ENCODE assay signal across 8 cellular contexts in the genomic region with DNA sequence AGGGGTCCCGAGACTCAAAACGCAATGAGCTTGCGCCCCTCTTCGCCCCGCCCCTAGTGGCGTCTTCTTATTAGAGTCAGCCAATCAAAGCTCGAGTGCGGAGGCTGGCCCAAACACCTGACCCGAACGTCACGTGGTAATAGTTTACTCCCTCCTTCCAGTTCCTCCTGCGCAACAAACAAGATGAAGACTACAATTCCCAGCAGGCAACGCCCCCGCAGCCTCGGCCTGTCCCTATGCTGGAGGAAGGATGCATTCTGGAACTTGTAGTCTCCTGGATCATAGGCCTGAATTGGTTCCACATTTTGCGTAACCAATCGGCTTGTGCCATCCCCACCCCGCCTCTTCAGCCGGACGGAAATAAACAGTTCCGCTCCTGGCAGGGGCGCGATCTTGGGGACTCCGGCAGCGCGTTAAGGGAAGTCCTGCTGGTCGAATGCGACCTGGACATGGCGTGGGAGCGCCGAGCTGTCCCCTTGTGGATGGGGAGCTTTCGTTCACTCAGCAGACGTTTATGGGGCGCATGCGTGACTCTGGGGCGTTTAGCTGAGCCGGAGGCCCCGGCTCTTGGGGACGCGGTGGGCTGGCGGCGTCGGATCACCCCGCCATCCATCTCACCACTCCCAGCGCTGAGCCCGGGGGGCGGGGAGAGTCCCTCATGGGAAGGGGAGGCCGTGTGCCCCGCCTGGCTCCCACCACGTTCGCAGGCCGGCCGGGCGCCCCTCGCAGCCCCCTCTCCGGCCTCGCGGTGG. TPM values are rescaled to one million over a fixed set of nuclear protein-coding genes. Genes with fewer than 3 reads are reported as not detected.
DNase-seq lines count a peak whose midpoint lies in the region; ATAC-seq and TF ChIP-seq lines count a peak whose summit lies in the region.

TSS of gene WBP2 (minus strand) at position 26 of the 752 bp plus-strand sequence. CDS start 38 bp downstream, outside the sequence.

- H3K4me3 ChIP-seq in mucosa of descending colon: peak within 1 kb of the TSS; percentile 85

- no peaks in the 10 kb centered on the region for H3K9me3 ChIP-seq in mucosa of descending colon

- peak; percentile 80 for ATAC-seq in GM21576 (IDR thresholded peaks at IDR 0.05; ENCODE audit: unreplicated experiment)
- ATAC-seq in mucosa of descending colon: peak; percentile 93

- peak within 1 kb of the TSS; percentile 83 for H3K27ac ChIP-seq in epithelial cell of prostate

- TF ChIP-seq EP300 in Ishikawa (IDR thresholded peaks at IDR 0.05; ENCODE audit: borderline replicate concordance): no peak

- H3K36me3 ChIP-seq in mucosa of descending colon (ENCODE audit: low read depth): peaks cover 5% of the 10 kb centered on the region

- peak; percentile 99 for DNase-seq in DMS53 (lab: John Stamatoyannopoulos, UW)
- peak; percentile 90 for DNase-seq in OCI-M2 (lab: John Stamatoyannopoulos, UW; ENCODE audit: unreplicated experiment)
- peak; percentile 94 for DNase-seq in activated T-cell treated with anti-CD3 and anti-CD28 coated beads for 4 hours
- peak; percentile 99 for DNase-seq in epithelial cell of prostate (ENCODE audit: low read depth, low spot score)
- peak; percentile 94 to 99 (median 99) for DNase-seq in mucosa of descending colon
- DNase-seq in stimulated activated CD8-positive, alpha-beta memory T cell treated with anti-CD3 and anti-CD28 coated beads, Interleukin-4, amount 100 ng/mL, for 24 hours (ENCODE audit: low read depth): peak; percentile 95

- H3K4me1 ChIP-seq in mucosa of descending colon (ENCODE audit: low read depth): peaks cover 6% of the 10 kb centered on the region

- peak; percentile 34; the same call in 1 of the 2 replicates for TF ChIP-seq RAD21 in Ishikawa (IDR thresholded peaks at IDR 0.05; ENCODE audit: low read depth)

- intact Hi-C loops in mucosa of descending colon (cut with DNase I, micrococcal nuclease): no loop called here

- peak; percentile 12 for TF ChIP-seq CTCF in mucosa of descending colon (IDR thresholded peaks at IDR 0.05)

TF ChIP-seq in Ishikawa, 13 proteins besides CTCF, POLR2A, EP300 and RAD21:
- TF ChIP-seq CEBPB (IDR thresholded peaks at IDR 0.05) (peak; percentile 22; the same call in 1 of the 2 replicates), NFIC (IDR thresholded peaks at IDR 0.05) (no peak; the same call in 1 of the 2 replicates), MAX (IDR thresholded peaks at IDR 0.05) (peak; percentile 88), TEAD4 (IDR thresholded peaks at IDR 0.05) (no peak; the same call in 1 of the 2 replicates), YY1 (IDR thresholded peaks at IDR 0.05; ENCODE audit: low read depth) (0 out of 2 replicates have a peak, but pooled peaks have one; percentile 30), TAF1 (IDR thresholded peaks at IDR 0.05; ENCODE audit: low read depth) (peak; percentile 73), CREB1 (IDR thresholded peaks at IDR 0.05; ENCODE audit: low read depth) (peak; percentile 60; the same call in 1 of the 2 replicates), EGR1 (IDR thresholded peaks at IDR 0.05) (peak; percentile 99), TCF12 (IDR thresholded peaks at IDR 0.05; ENCODE audit: low read depth) (0 out of 2 replicates have a peak, but pooled peaks have one; percentile 28), USF1 (IDR thresholded peaks at IDR 0.05) (peak; percentile 98)
TF ChIP-seq in Ishikawa: peak in this region for 8.

RNA-seq across cellular contexts. Expression of gene WBP2, which starts in this region (rescaled TPM):
- total RNA-seq in mucosa of descending colon: 100 to 1,000 TPM in 1 of 3 donors, 10 to 100 TPM in 2; 99.1 to 114 (median 99.8) TPM

Comparison
In these comparisons a context has a peak if more than half of its experiments do, and no peak if none do; other contexts are left out.
1. Peak in every context shown above with its lines: DNase-seq, ATAC-seq, H3K4me3 ChIP-seq and H3K27ac ChIP-seq.